ENCODE assay signal across 12 cellular contexts in the genomic region with DNA sequence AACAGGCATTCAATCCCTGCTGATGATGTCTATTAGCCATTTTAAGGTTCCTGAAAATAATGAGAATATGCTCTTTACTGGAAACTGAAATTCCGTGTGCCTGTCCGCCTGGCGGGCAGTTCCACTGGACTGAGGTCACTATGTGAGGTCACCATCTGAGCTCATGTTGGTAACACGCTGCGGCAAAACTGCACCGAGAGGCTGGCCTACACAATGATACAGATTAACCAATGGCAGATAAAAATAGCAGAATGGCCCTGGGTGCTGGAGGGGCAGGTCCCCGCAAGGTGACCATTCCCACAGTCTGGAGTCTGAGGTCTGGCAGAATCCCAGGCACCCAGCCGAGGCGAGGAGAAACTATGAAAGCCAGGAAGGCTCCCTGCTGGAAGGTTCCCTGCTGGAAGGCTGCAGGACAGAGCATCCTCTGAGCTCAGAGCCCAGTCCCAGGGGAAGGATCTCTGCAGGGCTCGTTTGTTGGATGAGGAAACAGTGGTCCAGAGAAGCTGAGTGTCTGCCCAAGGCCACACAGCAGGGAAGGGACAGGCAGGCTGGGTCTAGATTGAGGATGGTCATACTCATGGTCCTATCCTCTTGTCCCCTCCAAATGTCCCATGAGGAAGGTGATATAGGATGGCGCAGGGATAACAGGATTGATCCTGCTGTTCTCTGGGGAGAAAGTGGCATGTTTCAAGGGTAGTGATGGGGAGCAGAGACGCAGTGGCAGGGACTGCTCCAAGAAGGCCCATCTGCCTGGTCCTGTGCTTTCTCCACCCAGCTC. TPM values are rescaled to one million over a fixed set of nuclear protein-coding genes. Genes with fewer than 3 reads are reported as not detected.
A peak's percentile ranks its signal among the peaks of the same experiment; 100 is the strongest.
DNase-seq lines count a peak whose midpoint lies in the region; ATAC-seq and TF ChIP-seq lines count a peak whose summit lies in the region.
"Had no signal": no experiment of that assay in that cellular context is flagged by ENCODE, and none has a peak within 500 bp of the region (broad histone marks: within the 10 kb centered on the region; RNA-seq: fewer than 3 reads in every experiment).

No MANE protein-coding gene starts in this region.

- no peak for TF ChIP-seq POLR2A in thyroid gland (IDR thresholded peaks at IDR 0.05)

- no peak for TF ChIP-seq CTCF in VCaP (conservative IDR thresholded peaks at IDR 0.05)
- no peak for TF ChIP-seq CTCF in fibroblast of mammary gland (conservative IDR thresholded peaks at IDR 0.05; ENCODE audit: control insufficient read depth, insufficient read depth, low read depth, low read length)
- no peak for TF ChIP-seq CTCF in thyroid gland (IDR thresholded peaks at IDR 0.05)

- peak overlapping the region; percentile 54 for H3K27ac ChIP-seq in VCaP
- H3K27ac ChIP-seq in thyroid gland = peak overlapping the region; percentile 74 to 85 (median 75)
- H3K27ac ChIP-seq: SJSA1 had no signal

- intact Hi-C loops in thyroid gland (cut with DNase I) = no loop called here

- no peaks in the 10 kb centered on the region for H3K27me3 ChIP-seq in thyroid gland
- H3K27me3 ChIP-seq: SJSA1 had no signal

- 89 to 91% methylated on average over 12 of the region's 12 CpGs for WGBS in thyroid gland, 2 donors

- no peaks in the 10 kb centered on the region for H3K27me3 Mint-ChIP-seq in activated T-cell treated with anti-CD3 and anti-CD28 coated beads, Interleukin-2, amount 50 U/mL, for 72 hours (ENCODE audit: low read depth)
- H3K27me3 Mint-ChIP-seq: activated CD4-positive, alpha-beta T cell treated with anti-CD3 and anti-CD28 coated beads, Interleukin-2, amount 10 ng/mL, durations not matched to agents 7 days and 5 days had no signal

- no peak overlapping the region for H3K27ac Mint-ChIP-seq in activated T-cell treated with anti-CD3 and anti-CD28 coated beads, Interleukin-2, amount 50 U/mL, for 72 hours
- H3K27ac Mint-ChIP-seq: activated CD4-positive, alpha-beta T cell treated with anti-CD3 and anti-CD28 coated beads, Interleukin-2, amount 10 ng/mL, durations not matched to agents 7 days and 5 days had no signal

- no peaks in the 10 kb centered on the region for H3K4me1 Mint-ChIP-seq in activated T-cell treated with anti-CD3 and anti-CD28 coated beads, Interleukin-2, amount 50 U/mL, for 72 hours (ENCODE audit: low read depth)
- H3K4me1 Mint-ChIP-seq: activated CD4-positive, alpha-beta T cell treated with anti-CD3 and anti-CD28 coated beads, Interleukin-2, amount 10 ng/mL, durations not matched to agents 7 days and 5 days had no signal

- no peak overlapping the region for H3K4me3 Mint-ChIP-seq in activated T-cell treated with anti-CD3 and anti-CD28 coated beads, Interleukin-2, amount 50 U/mL, for 72 hours
- H3K4me3 Mint-ChIP-seq: activated CD4-positive, alpha-beta T cell treated with anti-CD3 and anti-CD28 coated beads, Interleukin-2, amount 10 ng/mL, durations not matched to agents 7 days and 5 days had no signal

- ATAC-seq in GM18867 (IDR thresholded peaks at IDR 0.05; ENCODE audit: unreplicated experiment) = no peak
- ATAC-seq in activated T-cell treated with anti-CD3 and anti-CD28 coated beads, Interleukin-2, amount 50 U/mL, for 72 hours (replicated peaks in 1 of 2) = no peak
- ATAC-seq: activated naive CD4-positive, alpha-beta T cell treated with anti-CD3 and anti-CD28 coated beads, Interleukin-2, amount 50 U/mL, for 72 hours had no signal

- no peaks in the 10 kb centered on the region for H3K36me3 Mint-ChIP-seq in activated T-cell treated with anti-CD3 and anti-CD28 coated beads, Interleukin-2, amount 50 U/mL, for 72 hours (ENCODE audit: insufficient read depth in 2 of 2)
- H3K36me3 Mint-ChIP-seq: activated naive CD4-positive, alpha-beta T cell treated with anti-CD3 and anti-CD28 coated beads, Interleukin-2, amount 50 U/mL, for 72 hours had no signal

- H3K9me3 ChIP-seq in thyroid gland = no peaks in the 10 kb centered on the region
- H3K9me3 ChIP-seq: SJSA1 had no signal

- H3K4me3 ChIP-seq in fibroblast of mammary gland (ENCODE audit: control insufficient read depth, low read depth, low read length) (no peak overlapping the region), thyroid gland (replicated peaks in 1 of 3) (no peak overlapping the region)
- H3K4me3 ChIP-seq: SJSA1 had no signal

- peaks cover 19 to 25% of the 10 kb centered on the region in 2 donors for H3K36me3 ChIP-seq in thyroid gland

- H3K4me1 ChIP-seq in thyroid gland = peaks cover 5 to 16% of the 10 kb centered on the region in 2 donors

- DNase-seq in fibroblast of mammary gland (ENCODE audit: low read depth) (peak; percentile 54), midbrain (lab: John Stamatoyannopoulos, UW) (peak; percentile 31), thyroid gland (peak in 1 of 2 donors; percentile 3), activated gamma-delta T cell treated with Interleukin-2 at 50 U/mL for 16 hours (no peak)
- DNase-seq in activated T-cell treated with anti-CD3 and anti-CD28 coated beads, Interleukin-2, amount 50 U/mL, for 72 hours = no peak
- no peak for DNase-seq in activated CD4-positive, alpha-beta T cell treated with anti-CD3 and anti-CD28 coated beads, Interleukin-2, amount 50 U/mL, for 48 hours
- DNase-seq: activated CD4-positive, alpha-beta T cell treated with anti-CD3 and anti-CD28 coated beads, Interleukin-2, amount 10 ng/mL, durations not matched to agents 7 days and 5 days; retina had no signal

- H3K9me3 Mint-ChIP-seq in activated T-cell treated with anti-CD3 and anti-CD28 coated beads, Interleukin-2, amount 50 U/mL, for 72 hours = no peaks in the 10 kb centered on the region
- H3K9me3 Mint-ChIP-seq: activated CD4-positive, alpha-beta T cell treated with anti-CD3 and anti-CD28 coated beads, Interleukin-2, amount 10 ng/mL, durations not matched to agents 7 days and 5 days; activated naive CD4-positive, alpha-beta T cell treated with anti-CD3 and anti-CD28 coated beads, Interleukin-2, amount 50 U/mL, for 72 hours had no signal

RNA-seq across cellular contexts. Expression of gene HS1BP3, which starts 24.8 kb away (rescaled TPM):
- 10 to 100 TPM; 30.8 to 42.7 (median 41.7) TPM for total RNA-seq in thyroid gland
- 10 to 100 TPM; 10.7 to 11.0 TPM for total RNA-seq in activated T-cell treated with anti-CD3 and anti-CD28 coated beads, Interleukin-2, amount 50 U/mL, for 72 hours

RNA-seq across cellular contexts. Expression of gene GDF7, which starts 40.8 kb away (rescaled TPM):
- under 1 TPM; under 0.01 to 0.42 (median 0.13) TPM for total RNA-seq in thyroid gland
- total RNA-seq in activated T-cell treated with anti-CD3 and anti-CD28 coated beads, Interleukin-2, amount 50 U/mL, for 72 hours = under 1 TPM in 1 of 2 donors, not detected in 1; 0.07 TPM
- total RNA-seq: activated CD4-positive, alpha-beta T cell treated with anti-CD3 and anti-CD28 coated beads, Interleukin-2, amount 10 ng/mL, durations not matched to agents 7 days and 5 days had no signal

Comparison
In these comparisons a context has a peak if more than half of its experiments do, and no peak if none do; other contexts are left out.
1. DNase-seq: peak in fibroblast of mammary gland (single experiment) and midbrain (single experiment); none in activated gamma-delta T cell treated with Interleukin-2 at 50 U/mL for 16 hours (single experiment), activated T-cell treated with anti-CD3 and anti-CD28 coated beads, Interleukin-2, amount 50 U/mL, for 72 hours (0 of 2) and activated CD4-positive, alpha-beta T cell treated with anti-CD3 and anti-CD28 coated beads, Interleukin-2, amount 50 U/mL, for 48 hours (0 of 2).